ENCODE assay signal across 18 cellular contexts in the genomic region with DNA sequence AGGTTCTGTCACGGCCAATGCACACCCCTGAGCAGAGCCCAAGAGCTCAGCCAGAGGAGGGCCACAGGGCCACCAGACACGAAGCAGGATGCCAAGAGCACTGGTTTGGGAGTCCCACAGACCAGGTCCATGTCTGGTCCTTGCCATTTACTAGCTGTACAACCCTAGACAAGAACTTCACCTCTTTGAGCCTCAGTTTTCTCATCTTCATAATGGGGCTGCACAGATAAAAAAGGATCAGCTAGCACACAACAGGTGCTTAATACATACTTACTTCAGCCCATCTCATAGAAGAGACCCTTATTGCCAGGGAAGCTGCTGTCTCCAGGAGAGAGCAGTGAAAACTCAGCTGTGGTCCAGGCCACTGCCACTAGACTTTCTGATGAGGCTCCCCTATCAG.
A peak's percentile ranks its signal among the peaks of the same experiment; 100 is the strongest.
DNase-seq lines count a peak whose midpoint lies in the region; ATAC-seq, FAIRE-seq and TF ChIP-seq lines count a peak whose summit lies in the region.
"Had no signal": no experiment of that assay in that cellular context is flagged by ENCODE, and none has a peak within 500 bp of the region (broad histone marks: within the 10 kb centered on the region; RNA-seq: fewer than 3 reads in every experiment).

No MANE protein-coding gene starts in this region.

- H3K4me1 ChIP-seq in right cardiac atrium (ENCODE audit: control insufficient read depth, insufficient read depth, low read length) = no peaks in the 10 kb centered on the region
- H3K4me1 ChIP-seq in left ventricle myocardium inferior = no peaks in the 10 kb centered on the region
- H3K4me1 ChIP-seq in K562 (replicated peaks in 1 of 2; ENCODE audit: control insufficient read depth in 2 of 2, insufficient read depth in 2 of 2, low read length in 2 of 2) = peaks cover 0 to 8% of the 10 kb centered on the region in 2 experiments; a peak in 2 of 5 replicates
- peaks cover 7% of the 10 kb centered on the region for H3K4me1 ChIP-seq in neural progenitor cell
- H3K4me1 ChIP-seq: BE2C had no signal

- H3K4me3 Mint-ChIP-seq in neural progenitor cell = peak overlapping the region; percentile 71
- H3K4me3 Mint-ChIP-seq in stimulated activated naive B cell treated with anti-CD40 and anti-IgM and Interleukin-4, amounts not matched to agents 10 μg/mL and 1 μg/mL and 100 μg/mL, for 72 hours = no peak overlapping the region
- H3K4me3 Mint-ChIP-seq: CD14-positive monocyte; CD8-positive, alpha-beta T cell had no signal

- TF ChIP-seq EP300 in K562 (IDR thresholded peaks at IDR 0.05; ENCODE audit: low read length) = no peak

- H3K4me2 ChIP-seq in K562 (ENCODE audit: insufficient read depth, low read length) (no peak overlapping the region), neural progenitor cell (no peak overlapping the region)

- no peaks in the 10 kb centered on the region for H3K9me3 ChIP-seq in right cardiac atrium (ENCODE audit: control insufficient read depth, low read length)
- peaks cover 18% of the 10 kb centered on the region for H3K9me3 ChIP-seq in left ventricle myocardium inferior (replicated peaks)
- no peaks in the 10 kb centered on the region for H3K9me3 ChIP-seq in K562 (replicated peaks; ENCODE audit: control insufficient read depth, insufficient read depth, low read depth, low read length)
- H3K9me3 ChIP-seq in neural progenitor cell (ENCODE audit: low read depth) = no peaks in the 10 kb centered on the region
- H3K9me3 ChIP-seq: BE2C had no signal

- H3K79me2 ChIP-seq in K562 (ENCODE audit: control insufficient read depth, insufficient read depth, low read length) (no peaks in the 10 kb centered on the region), neural progenitor cell (ENCODE audit: low read depth) (no peaks in the 10 kb centered on the region)

- 93% methylated on average over 2 of the region's 2 CpGs for WGBS in right cardiac atrium
- WGBS in K562 (ENCODE audit: insufficient coverage, low coverage, missing lambda C conversion rate) = 0% methylated on average over 2 of the region's 2 CpGs

- no peaks in the 10 kb centered on the region for H3K27me3 ChIP-seq in right cardiac atrium (ENCODE audit: control insufficient read depth, insufficient read depth)
- peaks cover 30% of the 10 kb centered on the region for H3K27me3 ChIP-seq in left ventricle myocardium inferior (ENCODE audit: low read depth)
- H3K27me3 ChIP-seq in K562 (ENCODE audit: control insufficient read depth in 2 of 2, insufficient read depth in 2 of 2, low read length in 2 of 2) = peaks cover 10 to 60% of the 10 kb centered on the region in 2 experiments
- no peaks in the 10 kb centered on the region for H3K27me3 ChIP-seq in neural progenitor cell
- H3K27me3 ChIP-seq: BE2C had no signal

- peaks cover 7% of the 10 kb centered on the region for H3K27me3 Mint-ChIP-seq in neural progenitor cell (ENCODE audit: insufficient read depth, low read depth)
- H3K27me3 Mint-ChIP-seq in stimulated activated naive B cell treated with anti-CD40 and anti-IgM and Interleukin-4, amounts not matched to agents 10 μg/mL and 1 μg/mL and 100 μg/mL, for 72 hours = peaks cover 14 to 38% of the 10 kb centered on the region in 2 donors

- H3K9me1 ChIP-seq in K562 (ENCODE audit: control insufficient read depth, insufficient read depth, low read length) = no peaks in the 10 kb centered on the region

- no peak for TF ChIP-seq POLR2A in K562 (conservative IDR thresholded peaks at IDR 0.05)

- peaks cover 10% of the 10 kb centered on the region for H3K9me3 Mint-ChIP-seq in neural progenitor cell
- peaks cover 5 to 7% of the 10 kb centered on the region in 2 donors for H3K9me3 Mint-ChIP-seq in stimulated activated naive B cell treated with anti-CD40 and anti-IgM and Interleukin-4, amounts not matched to agents 10 μg/mL and 1 μg/mL and 100 μg/mL, for 72 hours
- H3K9me3 Mint-ChIP-seq: CD8-positive, alpha-beta T cell had no signal

- no peaks in the 10 kb centered on the region for H3F3A ChIP-seq in neural progenitor cell (ENCODE audit: low read depth)

- no peak for TF ChIP-seq RAD21 in K562 (CRISPR knock-in tag; conservative IDR thresholded peaks at IDR 0.05 in 1 of 2, IDR thresholded peaks at IDR 0.05 in 1 of 2)

- intact Hi-C loops in right cardiac atrium (cut with DNase I) (no loop called here), left ventricle myocardium inferior (cut with micrococcal nuclease) (no loop called here), K562 (cut with micrococcal nuclease) (no loop called here)

- H3K36me3 ChIP-seq in left ventricle myocardium inferior (no peaks in the 10 kb centered on the region), K562 (ENCODE audit: control insufficient read depth, insufficient read depth, low read length) (no peaks in the 10 kb centered on the region), neural progenitor cell (no peaks in the 10 kb centered on the region)
- H3K36me3 ChIP-seq: BE2C had no signal

- no peak for TF ChIP-seq CTCF in left ventricle myocardium inferior (IDR thresholded peaks at IDR 0.05; ENCODE audit: borderline replicate concordance)
- no peak for TF ChIP-seq CTCF in K562 (IDR thresholded peaks at IDR 0.05 in 2 of 3, conservative IDR thresholded peaks at IDR 0.05 in 1 of 3; ENCODE audit: insufficient read depth in 2 of 3, low read depth in 1 of 3, low read length in 3 of 3)
- no peak for TF ChIP-seq CTCF in neural progenitor cell (IDR thresholded peaks at IDR 0.05)

- in situ Hi-C loops in K562 (cut with MboI) = no loop called here

- ATAC-seq in right cardiac atrium = no peak
- ATAC-seq in K562 = no peak
- no peak for ATAC-seq in stimulated activated naive B cell treated with anti-CD40 and anti-IgM and Interleukin-4, amounts not matched to agents 10 μg/mL and 1 μg/mL and 100 μg/mL, for 72 hours (replicated peaks)
- no peak for ATAC-seq in HG03354 (IDR thresholded peaks at IDR 0.05; ENCODE audit: poor library complexity, severe bottlenecking, unreplicated experiment)
- ATAC-seq: CD8-positive, alpha-beta T cell; GM12878; HCT116 had no signal

- CTCF ChIA-PET in K562 (lab: Yijun Ruan, JAX; ENCODE audit: low intra/inter-chr PET ratio) = no interaction called here

- BruUV-seq in K562 (replicated peaks; lab: Mats Ljungman, UMichigan) = no TSS peak

- H3K27ac Mint-ChIP-seq in neural progenitor cell = no peak overlapping the region
- H3K27ac Mint-ChIP-seq in stimulated activated naive B cell treated with anti-CD40 and anti-IgM and Interleukin-4, amounts not matched to agents 10 μg/mL and 1 μg/mL and 100 μg/mL, for 72 hours = peak overlapping the region; percentile 51
- H3K27ac Mint-ChIP-seq: CD14-positive monocyte; CD8-positive, alpha-beta T cell had no signal

- H3K36me3 Mint-ChIP-seq in neural progenitor cell = no peaks in the 10 kb centered on the region
- peaks cover 0 to 8% of the 10 kb centered on the region in 2 donors for H3K36me3 Mint-ChIP-seq in stimulated activated naive B cell treated with anti-CD40 and anti-IgM and Interleukin-4, amounts not matched to agents 10 μg/mL and 1 μg/mL and 100 μg/mL, for 72 hours
- H3K36me3 Mint-ChIP-seq: CD14-positive monocyte; CD8-positive, alpha-beta T cell had no signal

- DNase-seq in right cardiac atrium = peak in 2 of 3 donors; percentile 1 to 9
- DNase-seq in left ventricle myocardium inferior = no peak
- DNase-seq in K562 (ENCODE audit: extremely low read depth in 1 of 4, low spot score in 3 of 4) = no peak
- no peak for DNase-seq in neural progenitor cell (ENCODE audit: low spot score)
- DNase-seq in stimulated activated naive B cell treated with anti-CD40 and anti-IgM and Interleukin-4, amounts not matched to agents 10 μg/mL and 1 μg/mL and 100 μg/mL, for 72 hours = no peak
- no peak for DNase-seq in NCI-H774 (lab: John Stamatoyannopoulos, UW)
- DNase-seq in AG08395 (ENCODE audit: low spot score) = no peak
- DNase-seq: BE2C; Calu3; CD8-positive, alpha-beta T cell; DMS79 treated with DMSO at 0.1 percent for 48 hours; GF-D8; GOT3; H7 had no signal

- H3K9ac ChIP-seq in K562 (ENCODE audit: insufficient read depth in 1 of 2, low read depth in 2 of 2, low read length in 2 of 2) (no peak overlapping the region), neural progenitor cell (no peak overlapping the region)

- no peak for FAIRE-seq in K562 (lab: Jason Lieb, UNC)
- FAIRE-seq: GM12878 had no signal

- POLR2A ChIA-PET in K562 (lab: Yijun Ruan, JAX) = interaction anchor here (0.5 to 0.6 kb wide), 3 partner anchors 8 to 913 kb away, joined by 3 read pairs; no protein-coding TSS in a partner anchor

- H2AFZ ChIP-seq in K562 (ENCODE audit: low read depth, low read length) = no peak overlapping the region
- H2AFZ ChIP-seq in neural progenitor cell (replicated peaks) = no peak overlapping the region

- H3K4me3 ChIP-seq in right cardiac atrium (ENCODE audit: low read length) (no peak overlapping the region), left ventricle myocardium inferior (no peak overlapping the region), K562 (no peak overlapping the region), neural progenitor cell (no peak overlapping the region)
- H3K4me3 ChIP-seq: GM12878 had no signal

- H4K20me1 ChIP-seq in K562 (replicated peaks; ENCODE audit: control insufficient read depth, insufficient read depth, low read length) (peaks cover 8% of the 10 kb centered on the region; the same call in 1 of the 2 replicates), neural progenitor cell (ENCODE audit: low read depth) (no peaks in the 10 kb centered on the region)

- peaks cover 26% of the 10 kb centered on the region for H3K4me1 Mint-ChIP-seq in neural progenitor cell
- H3K4me1 Mint-ChIP-seq in stimulated activated naive B cell treated with anti-CD40 and anti-IgM and Interleukin-4, amounts not matched to agents 10 μg/mL and 1 μg/mL and 100 μg/mL, for 72 hours = peaks cover 0 to 2% of the 10 kb centered on the region in 2 donors
- H3K4me1 Mint-ChIP-seq: CD14-positive monocyte had no signal

- H3K27ac ChIP-seq in right cardiac atrium (ENCODE audit: low read length) = no peak overlapping the region
- no peak overlapping the region for H3K27ac ChIP-seq in left ventricle myocardium inferior (replicated peaks)
- no peak overlapping the region for H3K27ac ChIP-seq in K562 (ENCODE audit: extremely low read depth, low read depth, low read length)
- H3K27ac ChIP-seq in neural progenitor cell = no peak overlapping the region

Comparison
In these comparisons a context has a peak if more than half of its experiments do, and no peak if none do; other contexts are left out.
1. DNase-seq: peak in right cardiac atrium (2 of 3); none in left ventricle myocardium inferior (single experiment), K562 (0 of 4), neural progenitor cell (single experiment), stimulated activated naive B cell treated with anti-CD40 and anti-IgM and Interleukin-4, amounts not matched to agents 10 μg/mL and 1 μg/mL and 100 μg/mL, for 72 hours (single experiment), NCI-H774 (single experiment) and AG08395 (single experiment).